Comparison of ENCODE assay signal across 28 cellular contexts in genomic region chr1:84581648-84582047, GRCh38.
"Had no signal": no experiment of that assay in that cellular context is flagged by ENCODE, and none has a peak within 500 bp of the region (broad histone marks: within the 10 kb centered on the region; RNA-seq: fewer than 3 reads in every experiment).

No MANE protein-coding gene starts in this region.

- H3K9me3 Mint-ChIP-seq: dendritic cell treated with granulocyte-macrophage colony-stimulating factor and Interleukin-4, amounts not matched to agents 40 ng/mL and 50 ng/mL, for 4 days; natural killer cell treated with Interleukin-12 subunit alpha and Interleukin-12 subunit beta and Interleukin-15 and Interleukin-18, amount 100 ng/mL, for 72 hours had no signal

- ATAC-seq: esophagus mucosa; gastrocnemius medialis; left ventricle myocardium superior; lower lobe of right lung; mucosa of descending colon; natural killer cell treated with Interleukin-12 subunit alpha and Interleukin-12 subunit beta and Interleukin-15 and Interleukin-18, amount 100 ng/mL, for 72 hours; sciatic nerve had no signal

- H3K27ac Mint-ChIP-seq: dendritic cell treated with granulocyte-macrophage colony-stimulating factor and Interleukin-4, amounts not matched to agents 40 ng/mL and 50 ng/mL, for 4 days; endodermal cell; mesothelial cell of epicardium; natural killer cell treated with Interleukin-12 subunit alpha and Interleukin-12 subunit beta and Interleukin-15 and Interleukin-18, amount 100 ng/mL, for 72 hours had no signal

- H3K27ac ChIP-seq: colonic mucosa, epithelial cell of prostate, gastrocnemius medialis, lower lobe of right lung, prostate gland, right atrium auricular region, stomach, thyroid gland, upper lobe of left lung had no signal

- H3K4me3 ChIP-seq: colonic mucosa, gastrocnemius medialis, lower lobe of right lung, mucosa of descending colon, prostate gland, right atrium auricular region, smooth muscle cell, stomach, thyroid gland, upper lobe of left lung had no signal

- H3K27me3 Mint-ChIP-seq: dendritic cell treated with granulocyte-macrophage colony-stimulating factor and Interleukin-4, amounts not matched to agents 40 ng/mL and 50 ng/mL, for 4 days had no signal

- H3K36me3 ChIP-seq: colonic mucosa, gastrocnemius medialis, lower lobe of right lung, prostate gland, right atrium auricular region, stomach, thyroid gland, upper lobe of left lung had no signal

- H3K4me3 Mint-ChIP-seq: dendritic cell treated with granulocyte-macrophage colony-stimulating factor and Interleukin-4, amounts not matched to agents 40 ng/mL and 50 ng/mL, for 4 days; endodermal cell; mesothelial cell of epicardium; natural killer cell treated with Interleukin-12 subunit alpha and Interleukin-12 subunit beta and Interleukin-15 and Interleukin-18, amount 100 ng/mL, for 72 hours had no signal

- H3K9me3 ChIP-seq: colonic mucosa, gastrocnemius medialis, lower lobe of right lung, mucosa of descending colon, prostate gland, right atrium auricular region, stomach, thyroid gland, upper lobe of left lung had no signal

- H3K27me3 ChIP-seq: colonic mucosa, gastrocnemius medialis, right atrium auricular region, stomach, thyroid gland, upper lobe of left lung had no signal

- DNase-seq: colonic mucosa; effector CD8-positive, alpha-beta T cell; endodermal cell; foreskin fibroblast; gastrocnemius medialis; head of caudate nucleus; left ventricle myocardium superior; lower lobe of right lung; mucosa of descending colon; naive B cell; nucleus accumbens; stimulated activated CD4-positive, alpha-beta T cell treated with anti-CD3 and anti-CD28 coated beads, Interleukin-12 subunit alpha, Interleukin-12 subunit beta, amount 100 ng/mL, for 4 hours; stimulated activated CD4-positive, alpha-beta T cell treated with anti-CD3 and anti-CD28 coated beads, Interleukin-1b, Interleukin-23, amount 100 ng/mL, for 48 hours; stimulated activated CD4-positive, alpha-beta T cell treated with anti-CD3 and anti-CD28 coated beads, Interleukin-4, amount 100 ng/mL, for 1 hour; stimulated activated CD8-positive, alpha-beta memory T cell treated with anti-CD3 and anti-CD28 coated beads, Interleukin-4, amount 100 ng/mL, for 48 hours; stimulated activated naive CD4-positive, alpha-beta T cell treated with Interleukin-2 at 50 U/mL for 16 hours; stomach; thyroid gland; upper lobe of left lung had no signal

- H3K36me3 Mint-ChIP-seq: natural killer cell treated with Interleukin-12 subunit alpha and Interleukin-12 subunit beta and Interleukin-15 and Interleukin-18, amount 100 ng/mL, for 72 hours had no signal
